In genomic region chr6:53860511-53860910, GRCh38 we compare ENCODE assay signal across 18 cellular contexts.
"Had no signal": no experiment of that assay in that cellular context is flagged by ENCODE, and none has a peak within 500 bp of the region (broad histone marks: within the 10 kb centered on the region; RNA-seq: fewer than 3 reads in every experiment).

No MANE protein-coding gene starts in this region.

- H3K9me3 ChIP-seq: esophagus muscularis mucosa, heart right ventricle, left lung, lower lobe of right lung, mucosa of descending colon had no signal

- H3K27ac ChIP-seq: coronary artery, esophagus muscularis mucosa, foreskin keratinocyte, heart right ventricle, left lung, lower lobe of right lung had no signal

- H3K4me3 Mint-ChIP-seq: mesothelial cell of epicardium had no signal

- H3K27me3 ChIP-seq: dorsolateral prefrontal cortex, esophagus muscularis mucosa, foreskin keratinocyte, heart right ventricle, left lung had no signal

- ATAC-seq: foreskin keratinocyte, heart right ventricle, left cardiac atrium, left lung, left ventricle myocardium superior, lower lobe of right lung, mucosa of descending colon had no signal

- H3K4me1 ChIP-seq: left lung had no signal

- H3K9me3 Mint-ChIP-seq: mesothelial cell of epicardium had no signal

- H3K36me3 ChIP-seq: esophagus muscularis mucosa, heart right ventricle, left lung, lower lobe of right lung had no signal

- H3K27ac Mint-ChIP-seq: mesothelial cell of epicardium had no signal

- DNase-seq: dermis blood vessel endothelial cell; dorsolateral prefrontal cortex; effector CD4-positive, alpha-beta T cell; effector memory CD4-positive, alpha-beta T cell; foreskin keratinocyte; glutamatergic neuron; head of caudate nucleus; heart right ventricle; hippocampal formation; left cardiac atrium; left lung; left ventricle myocardium superior; lower lobe of right lung; mesenchymal stem cell; mucosa of descending colon had no signal

- H3K4me3 ChIP-seq: coronary artery, dorsolateral prefrontal cortex, esophagus muscularis mucosa, heart right ventricle, left lung, lower lobe of right lung, mucosa of descending colon had no signal

- H3K36me3 Mint-ChIP-seq: mesothelial cell of epicardium had no signal
